15 cellular contexts compared by ENCODE assay signal in the genomic region with DNA sequence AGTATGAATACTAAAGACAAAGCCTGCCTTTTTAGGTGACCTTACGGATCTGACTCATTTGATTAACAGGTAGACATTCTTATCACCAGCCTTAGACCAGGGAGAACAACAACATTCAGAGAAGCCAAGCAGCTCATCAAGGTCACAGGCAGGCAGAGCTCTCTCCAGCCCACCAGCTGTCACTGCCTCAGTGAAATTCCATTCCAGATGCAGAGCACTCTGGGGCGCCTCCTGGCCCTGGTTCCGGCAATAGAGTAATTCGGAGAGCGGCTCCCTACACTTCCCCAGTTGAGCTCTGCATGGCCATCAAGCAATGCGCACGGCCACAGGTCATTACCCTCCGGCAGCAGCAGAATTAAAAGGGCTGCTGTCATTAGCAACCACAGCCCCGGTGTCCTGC.
"Had no signal": no experiment of that assay in that cellular context is flagged by ENCODE, and none has a peak within 500 bp of the region (broad histone marks: within the 10 kb centered on the region; RNA-seq: fewer than 3 reads in every experiment).

No MANE protein-coding gene starts in this region.

- H3K9me3 ChIP-seq: prostate gland, right lobe of liver, thoracic aorta, transverse colon had no signal

- DNase-seq: cerebellar nuclear complex; esophagus squamous epithelium; foreskin fibroblast; glutamatergic neuron; islet precursor cell; left ventricle myocardium superior; naive thymus-derived CD4-positive, alpha-beta T cell; right lobe of liver; stimulated activated naive CD4-positive, alpha-beta T cell; stomach; substantia nigra; transverse colon had no signal

- H3K27ac ChIP-seq: esophagus squamous epithelium, gastroesophageal sphincter, prostate gland, right lobe of liver, stomach, thoracic aorta, transverse colon had no signal

- ATAC-seq: gastroesophageal sphincter; left ventricle myocardium superior; naive thymus-derived CD4-positive, alpha-beta T cell; right lobe of liver had no signal

- H3K27me3 ChIP-seq: right lobe of liver, transverse colon had no signal

- H3K4me1 ChIP-seq: esophagus squamous epithelium, gastroesophageal sphincter, prostate gland, right lobe of liver, stomach, transverse colon had no signal

- H3K36me3 ChIP-seq: esophagus squamous epithelium, gastroesophageal sphincter, prostate gland, right lobe of liver, stomach, thoracic aorta, transverse colon had no signal

- H3K4me3 ChIP-seq: esophagus squamous epithelium, gastroesophageal sphincter, prostate gland, right lobe of liver, stomach, thoracic aorta, transverse colon had no signal
